8 cellular contexts compared by ENCODE assay signal in the genomic region with DNA sequence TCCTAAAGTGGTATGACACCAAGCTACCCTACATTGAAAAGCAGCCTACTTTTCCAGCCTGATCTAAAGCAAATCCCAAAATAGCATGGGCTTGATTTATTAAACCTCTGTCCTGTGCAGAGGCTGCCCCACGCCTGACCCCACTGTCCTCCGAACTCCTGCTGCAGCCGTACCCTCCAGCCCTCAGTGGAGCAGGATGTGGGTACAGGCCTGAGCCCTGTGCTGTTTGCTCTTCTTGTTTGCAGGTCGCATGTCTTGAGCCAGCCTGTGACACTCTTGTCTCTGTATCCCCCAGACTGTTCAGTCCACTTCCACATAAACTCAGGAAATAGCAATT.
DNase-seq lines count a peak whose midpoint lies in the region; ATAC-seq, FAIRE-seq and TF ChIP-seq lines count a peak whose summit lies in the region.

No MANE protein-coding gene starts in this region.

- intact Hi-C loops in GM12878 (cut with micrococcal nuclease; ENCODE audit: unreplicated experiment) (no loop called here), mucosa of descending colon (cut with DNase I, micrococcal nuclease) (no loop called here)

- RAD21 ChIA-PET in GM12878 (lab: Charles Lee; ENCODE audit: unreplicated experiment) = no interaction called here

- no peaks in the 10 kb centered on the region; the same call in 1 of the 2 replicates for H3K79me2 ChIP-seq in GM12878 (ENCODE audit: control insufficient read depth, insufficient read depth, low read length)

- TF ChIP-seq EP300 in GM12878 (IDR thresholded peaks at IDR 0.05; ENCODE audit: borderline replicate concordance in 1 of 2, control insufficient read depth in 1 of 2, low read depth in 2 of 2, low read length in 2 of 2) = no peak

- no peak overlapping the region for H2AFZ ChIP-seq in GM12878 (ENCODE audit: control insufficient read depth, low read depth, low read length)

- H3K9me3 ChIP-seq in BLaER1 treated with 17β-estradiol and CSF1 and Interleukin-3, amounts not matched to agents 10 nM and 100 nM (replicated peaks in 1 of 11) = no peaks in the 10 kb centered on the region
- no peaks in the 10 kb centered on the region for H3K9me3 ChIP-seq in KOPT-K1 (ENCODE audit: insufficient read depth, low read length, poor library complexity, severe bottlenecking)
- H3K9me3 ChIP-seq in GM12878 (replicated peaks; ENCODE audit: control insufficient read depth, insufficient read depth, low read length) = no peaks in the 10 kb centered on the region
- H3K9me3 ChIP-seq in mucosa of descending colon = no peaks in the 10 kb centered on the region
- H3K9me3 ChIP-seq in effector memory CD4-positive, alpha-beta T cell (ENCODE audit: control insufficient read depth, low read length) = no peaks in the 10 kb centered on the region

- peak overlapping the region in 9 of 11 experiments; percentile 16 to 77 (median 64); a peak in 15 of 22 replicates for H3K4me2 ChIP-seq in BLaER1 treated with 17β-estradiol and CSF1 and Interleukin-3, amounts not matched to agents 10 nM and 100 nM
- H3K4me2 ChIP-seq in GM12878 (ENCODE audit: control insufficient read depth, insufficient read depth) = no peak overlapping the region

- H3K27ac ChIP-seq in BLaER1 treated with 17β-estradiol and CSF1 and Interleukin-3, amounts not matched to agents 10 nM and 100 nM = peak overlapping the region in 9 of 11 experiments; percentile 13 to 67 (median 52); a peak in 19 of 22 replicates
- H3K27ac ChIP-seq in KOPT-K1 (ENCODE audit: low read depth, low read length, poor library complexity, severe bottlenecking) = peak overlapping the region; percentile 11
- no peak overlapping the region for H3K27ac ChIP-seq in GM12878 (ENCODE audit: control insufficient read depth, insufficient read depth)
- H3K27ac ChIP-seq in effector memory CD4-positive, alpha-beta T cell (ENCODE audit: insufficient read depth, low read length, poor library complexity, severe bottlenecking) = no peak overlapping the region

- POLR2A ChIA-PET in GM12878 (lab: Charles Lee) = no interaction called here

- no peaks in the 10 kb centered on the region for H3K27me3 ChIP-seq in BLaER1 treated with 17β-estradiol and CSF1 and Interleukin-3, amounts not matched to agents 10 nM and 100 nM
- no peaks in the 10 kb centered on the region for H3K27me3 ChIP-seq in GM12878 (replicated peaks in 1 of 2; ENCODE audit: control insufficient read depth in 2 of 2, insufficient read depth in 2 of 2, low read length in 1 of 2)
- H3K27me3 ChIP-seq in effector memory CD4-positive, alpha-beta T cell (replicated peaks; ENCODE audit: control insufficient read depth, insufficient read depth, low read length, poor library complexity, severe bottlenecking) = no peaks in the 10 kb centered on the region

- in situ Hi-C loops in GM12878 (cut with MboI) = no loop called here

- CTCF ChIA-PET in GM12878 (lab: Yijun Ruan, JAX) = interaction anchor here (1.3 kb wide), 1 partner anchor 15 kb away, joined by 6 read pairs; no protein-coding TSS in a partner anchor

- no TSS peak for BruUV-seq in GM12878 (replicated peaks; lab: Mats Ljungman, UMichigan)

- SMC1A ChIA-PET in GM12878 (lab: Charles Lee; ENCODE audit: uncharacterized antibody, unreplicated experiment) = interaction anchor here (0.7 to 1.3 kb wide), 5 partner anchors 8 to 149 kb away, joined by 3 to 4 read pairs (median 3); no protein-coding TSS in a partner anchor

- peaks cover 3 to 65% (median 32%) of the 10 kb centered on the region in 11 experiments; a peak in 17 of 22 replicates for H4K20me1 ChIP-seq in BLaER1 treated with 17β-estradiol and CSF1 and Interleukin-3, amounts not matched to agents 10 nM and 100 nM
- H4K20me1 ChIP-seq in GM12878 (ENCODE audit: control insufficient read depth, insufficient read depth) = no peaks in the 10 kb centered on the region

- TF ChIP-seq RAD21 in GM12878 (IDR thresholded peaks at IDR 0.05; ENCODE audit: insufficient read depth, low read depth, low read length) = no peak

- peak; percentile 18 for ATAC-seq in GM12878
- ATAC-seq in mucosa of descending colon = peak; percentile 14
- no peak for ATAC-seq in HG03108 (IDR thresholded peaks at IDR 0.05; ENCODE audit: unreplicated experiment)
- ATAC-seq in HG03354 (IDR thresholded peaks at IDR 0.05; ENCODE audit: poor library complexity, severe bottlenecking, unreplicated experiment) = no peak

- no peak for TF ChIP-seq POLR2A in GM12878 (IDR thresholded peaks at IDR 0.05; ENCODE audit: low read depth, low read length)

- DNase-seq in GM12878 (ENCODE audit: low read depth, low spot score) (no peak), mucosa of descending colon (no peak), NCI-H1417 (lab: John Stamatoyannopoulos, UW) (no peak)
- no peak for DNase-seq in effector memory CD4-positive, alpha-beta T cell

- no peak overlapping the region for H3K4me3 ChIP-seq in BLaER1 treated with 17β-estradiol and CSF1 and Interleukin-3, amounts not matched to agents 10 nM and 100 nM
- H3K4me3 ChIP-seq in GM12878 = no peak overlapping the region
- H3K4me3 ChIP-seq in mucosa of descending colon = no peak overlapping the region
- H3K4me3 ChIP-seq in effector memory CD4-positive, alpha-beta T cell (ENCODE audit: insufficient read depth, low read depth, low read length, poor library complexity, severe bottlenecking) = no peak overlapping the region

- H3K4me1 ChIP-seq in BLaER1 treated with 17β-estradiol and CSF1 and Interleukin-3, amounts not matched to agents 10 nM and 100 nM = peaks cover 6 to 41% (median 35%) of the 10 kb centered on the region in 10 experiments; a peak in 19 of 20 replicates
- H3K4me1 ChIP-seq in GM12878 (ENCODE audit: control insufficient read depth, insufficient read depth, low read length) (peaks cover 11% of the 10 kb centered on the region), mucosa of descending colon (ENCODE audit: low read depth) (peaks cover 13% of the 10 kb centered on the region)
- H3K4me1 ChIP-seq in effector memory CD4-positive, alpha-beta T cell (ENCODE audit: control insufficient read depth, insufficient read depth, low read length, poor library complexity, severe bottlenecking) = no peaks in the 10 kb centered on the region

- TF ChIP-seq CTCF in GM12878 (IDR thresholded peaks at IDR 0.05 in 2 of 3, conservative IDR thresholded peaks at IDR 0.05 in 1 of 3; ENCODE audit: control insufficient read depth in 2 of 3, extremely low read depth in 1 of 3, insufficient read depth in 1 of 3, low read depth in 3 of 3, low read length in 3 of 3) (no peak), mucosa of descending colon (IDR thresholded peaks at IDR 0.05) (no peak)

- WGBS in GM12878 (ENCODE audit: insufficient coverage, insufficient replicate concordance, low lambda C conversion rate, missing lambda C conversion rate) = 98% methylated on average over 4 of the region's 4 CpGs

- no peak for FAIRE-seq in GM12878 (lab: Jason Lieb, UNC)

- H3K36me3 ChIP-seq in BLaER1 treated with 17β-estradiol and CSF1 and Interleukin-3, amounts not matched to agents 10 nM and 100 nM = peaks cover 70 to 94% (median 82%) of the 10 kb centered on the region in 11 experiments
- H3K36me3 ChIP-seq in KOPT-K1 (ENCODE audit: insufficient read depth, low read length) (peaks cover 34% of the 10 kb centered on the region; the same call in 1 of the 2 replicates), GM12878 (ENCODE audit: control insufficient read depth in 2 of 2, insufficient read depth in 2 of 2, low read length in 1 of 2) (peaks cover 29 to 40% of the 10 kb centered on the region in 2 experiments), mucosa of descending colon (ENCODE audit: low read depth) (no peaks in the 10 kb centered on the region)
- H3K36me3 ChIP-seq in effector memory CD4-positive, alpha-beta T cell (ENCODE audit: control insufficient read depth, insufficient read depth, low read length) = peaks cover 16% of the 10 kb centered on the region

- H3K9ac ChIP-seq in BLaER1 treated with 17β-estradiol and CSF1 and Interleukin-3, amounts not matched to agents 10 nM and 100 nM = peak overlapping the region in 6 of 11 experiments; percentile 24 to 52 (median 32); a peak in 7 of 22 replicates
- H3K9ac ChIP-seq in GM12878 (ENCODE audit: control insufficient read depth, insufficient read depth, low read length) = no peak overlapping the region

TF ChIP-seq in GM12878, 131 proteins besides CTCF, POLR2A, EP300 and RAD21 (continues in another document):
- TF ChIP-seq FOXK2 (IDR thresholded peaks at IDR 0.05) (no peak), LARP7 (IDR thresholded peaks at IDR 0.05) (no peak), CBX3 (IDR thresholded peaks at IDR 0.05; ENCODE audit: borderline replicate concordance, low read depth) (no peak), CHD2 (IDR thresholded peaks at IDR 0.05; ENCODE audit: borderline replicate concordance, low read depth, low read length) (no peak)
- TF ChIP-seq, protein P1, sequence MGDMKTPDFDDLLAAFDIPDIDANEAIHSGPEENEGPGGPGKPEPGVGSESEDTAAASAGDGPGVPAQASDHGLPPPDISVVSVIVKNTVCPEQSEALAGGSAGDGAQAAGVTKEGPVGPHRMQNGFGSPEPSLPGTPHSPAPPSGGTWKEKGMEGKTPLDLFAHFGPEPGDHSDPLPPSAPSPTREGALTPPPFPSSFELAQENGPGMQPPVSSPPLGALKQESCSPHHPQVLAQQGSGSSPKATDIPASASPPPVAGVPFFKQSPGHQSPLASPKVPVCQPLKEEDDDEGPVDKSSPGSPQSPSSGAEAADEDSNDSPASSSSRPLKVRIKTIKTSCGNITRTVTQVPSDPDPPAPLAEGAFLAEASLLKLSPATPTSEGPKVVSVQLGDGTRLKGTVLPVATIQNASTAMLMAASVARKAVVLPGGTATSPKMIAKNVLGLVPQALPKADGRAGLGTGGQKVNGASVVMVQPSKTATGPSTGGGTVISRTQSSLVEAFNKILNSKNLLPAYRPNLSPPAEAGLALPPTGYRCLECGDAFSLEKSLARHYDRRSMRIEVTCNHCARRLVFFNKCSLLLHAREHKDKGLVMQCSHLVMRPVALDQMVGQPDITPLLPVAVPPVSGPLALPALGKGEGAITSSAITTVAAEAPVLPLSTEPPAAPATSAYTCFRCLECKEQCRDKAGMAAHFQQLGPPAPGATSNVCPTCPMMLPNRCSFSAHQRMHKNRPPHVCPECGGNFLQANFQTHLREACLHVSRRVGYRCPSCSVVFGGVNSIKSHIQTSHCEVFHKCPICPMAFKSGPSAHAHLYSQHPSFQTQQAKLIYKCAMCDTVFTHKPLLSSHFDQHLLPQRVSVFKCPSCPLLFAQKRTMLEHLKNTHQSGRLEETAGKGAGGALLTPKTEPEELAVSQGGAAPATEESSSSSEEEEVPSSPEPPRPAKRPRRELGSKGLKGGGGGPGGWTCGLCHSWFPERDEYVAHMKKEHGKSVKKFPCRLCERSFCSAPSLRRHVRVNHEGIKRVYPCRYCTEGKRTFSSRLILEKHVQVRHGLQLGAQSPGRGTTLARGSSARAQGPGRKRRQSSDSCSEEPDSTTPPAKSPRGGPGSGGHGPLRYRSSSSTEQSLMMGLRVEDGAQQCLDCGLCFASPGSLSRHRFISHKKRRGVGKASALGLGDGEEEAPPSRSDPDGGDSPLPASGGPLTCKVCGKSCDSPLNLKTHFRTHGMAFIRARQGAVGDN (IDR thresholded peaks at IDR 0.05) = no peak
- TF ChIP-seq, protein P2, sequence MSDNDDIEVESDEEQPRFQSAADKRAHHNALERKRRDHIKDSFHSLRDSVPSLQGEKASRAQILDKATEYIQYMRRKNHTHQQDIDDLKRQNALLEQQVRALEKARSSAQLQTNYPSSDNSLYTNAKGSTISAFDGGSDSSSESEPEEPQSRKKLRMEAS (IDR thresholded peaks at IDR 0.05; ENCODE audit: low read depth, low read length) = no peak

Comparison
In these comparisons a context has a peak if more than half of its experiments do, and no peak if none do; other contexts are left out.
1. H3K27ac ChIP-seq: peak in BLaER1 treated with 17β-estradiol and CSF1 and Interleukin-3, amounts not matched to agents 10 nM and 100 nM (9 of 11) and KOPT-K1 (single experiment); none in GM12878 (single experiment) and effector memory CD4-positive, alpha-beta T cell (single experiment).
2. ATAC-seq: peak in GM12878 (single experiment) and mucosa of descending colon (single experiment); none in HG03108 (single experiment) and HG03354 (single experiment).